ENCODE assay signal across 11 cellular contexts in genomic region chr18:58526425-58527115, GRCh38.
A peak's percentile ranks its signal among the peaks of the same experiment; 100 is the strongest.
DNase-seq lines count a peak whose midpoint lies in the region; ATAC-seq, FAIRE-seq and TF ChIP-seq lines count a peak whose summit lies in the region.
"Had no signal": no experiment of that assay in that cellular context is flagged by ENCODE, and none has a peak within 500 bp of the region (broad histone marks: within the 10 kb centered on the region; RNA-seq: fewer than 3 reads in every experiment).

No MANE protein-coding gene starts in this region.

- TF ChIP-seq EP300 in SK-N-SH (IDR thresholded peaks at IDR 0.05; ENCODE audit: borderline replicate concordance in 1 of 2, low read depth in 1 of 2, low read length in 1 of 2) (no peak), transverse colon (IDR thresholded peaks at IDR 0.05; ENCODE audit: low read depth) (no peak)

- TF ChIP-seq POLR2A in transverse colon (IDR thresholded peaks at IDR 0.05), result no peak

- no peak for TF ChIP-seq CTCF in SK-N-SH (IDR thresholded peaks at IDR 0.05)
- TF ChIP-seq CTCF in transverse colon (IDR thresholded peaks at IDR 0.05), result no peak

- H3K9ac ChIP-seq in SK-N-SH, result no peak overlapping the region

- H3K4me2 ChIP-seq in SK-N-SH, result no peak overlapping the region

- H3K4me3 ChIP-seq in SK-N-SH (ENCODE audit: low read depth in 2 of 2, low read length in 1 of 2) (no peak overlapping the region), transverse colon (no peak overlapping the region)
- H3K4me3 ChIP-seq in effector memory CD4-positive, alpha-beta T cell (ENCODE audit: insufficient read depth, low read depth, low read length, poor library complexity, severe bottlenecking), result no peak overlapping the region

- no peaks in the 10 kb centered on the region for H3K36me3 ChIP-seq in SK-N-SH (replicated peaks in 1 of 2; ENCODE audit: control insufficient read depth in 1 of 2, insufficient read depth in 2 of 2, low read length in 1 of 2)
- H3K36me3 ChIP-seq in transverse colon, result no peaks in the 10 kb centered on the region
- H3K36me3 ChIP-seq in effector memory CD4-positive, alpha-beta T cell (ENCODE audit: control insufficient read depth, insufficient read depth, low read length), result no peaks in the 10 kb centered on the region

- TF ChIP-seq RAD21 in SK-N-SH (IDR thresholded peaks at IDR 0.05; ENCODE audit: low read length), result no peak

- H3K79me2 ChIP-seq in SK-N-SH (ENCODE audit: insufficient read depth), result no peaks in the 10 kb centered on the region

- H3K27me3 ChIP-seq in SK-N-SH (ENCODE audit: insufficient read depth) (no peaks in the 10 kb centered on the region), transverse colon (no peaks in the 10 kb centered on the region)
- no peaks in the 10 kb centered on the region for H3K27me3 ChIP-seq in effector memory CD4-positive, alpha-beta T cell (replicated peaks; ENCODE audit: control insufficient read depth, insufficient read depth, low read length, poor library complexity, severe bottlenecking)

- in situ Hi-C loops in transverse colon (cut with MboI; ENCODE audit: low pct_ligation_motif_present in 1 of 4, low pct_unique_long_range_greater_than_20kb in 1 of 4, low sequenced_read_pairs in 3 of 4), result loop anchor here in 3 of 4 donors (10.0 to 25.0 kb wide), 4 partner anchors 89 to 536 kb away; partner anchors contain the start of gene MALT1 (in 1 of the 3)

- no peaks in the 10 kb centered on the region for H3K9me2 ChIP-seq in SK-N-SH

- DNase-seq in SK-N-SH, result no peak
- no peak for DNase-seq in transverse colon
- DNase-seq in SKM-1 (lab: John Stamatoyannopoulos, UW; ENCODE audit: unreplicated experiment), result no peak
- no peak for DNase-seq in effector memory CD4-positive, alpha-beta T cell
- no peak for DNase-seq in NCI-H446 treated with DMSO at 0.1 percent for 48 hours (lab: John Stamatoyannopoulos, UW)
- DNase-seq: 8988T, NCI-H1694 treated with DMSO at 0.1 percent for 48 hours had no signal

- no peak for ATAC-seq in SK-N-SH treated with all-trans-retinoic acid at 6 μM for 48 hours
- ATAC-seq in HG03159 (IDR thresholded peaks at IDR 0.05; ENCODE audit: unreplicated experiment), result peak; percentile 37

- FAIRE-seq in colon (lab: Jason Lieb, UNC), result peak; percentile 88
- FAIRE-seq: TTC549 had no signal

- CTCF ChIA-PET in SK-N-SH (lab: Yijun Ruan, JAX), result interaction anchor here (0.8 to 4.8 kb wide), 2 partner anchors 238 kb away, joined by 5 to 162 read pairs; no protein-coding TSS in a partner anchor

- no peaks in the 10 kb centered on the region for H3F3A ChIP-seq in SK-N-SH (replicated peaks; ENCODE audit: insufficient read depth)

- POLR2A ChIA-PET in SK-N-SH (lab: Yijun Ruan, JAX), result no interaction called here

- 73% methylated on average over 4 of the region's 7 CpGs for WGBS in SK-N-SH (ENCODE audit: low lambda C conversion rate)
- 58 to 60% methylated on average over 3 to 7 of the region's 7 CpGs for whole genome bisulfite sequencing in transverse colon (ENCODE audit: low coverage in 1 of 2), 2 donors

- H4K20me1 ChIP-seq in SK-N-SH (ENCODE audit: insufficient read depth), result no peaks in the 10 kb centered on the region

- H3K4me1 ChIP-seq in SK-N-SH (ENCODE audit: control insufficient read depth in 1 of 2, insufficient read depth in 2 of 2, low read depth in 1 of 2, low read length in 1 of 2) (no peaks in the 10 kb centered on the region; a peak in 1 of 4 replicates), transverse colon (peaks cover 12 to 38% (median 14%) of the 10 kb centered on the region in 4 donors)
- H3K4me1 ChIP-seq in effector memory CD4-positive, alpha-beta T cell (ENCODE audit: control insufficient read depth, insufficient read depth, low read length, poor library complexity, severe bottlenecking), result peaks cover 4% of the 10 kb centered on the region

- H2AFZ ChIP-seq in SK-N-SH (ENCODE audit: low read depth), result no peak overlapping the region

- no peaks in the 10 kb centered on the region for H3K9me3 ChIP-seq in SK-N-SH
- no peaks in the 10 kb centered on the region for H3K9me3 ChIP-seq in transverse colon
- H3K9me3 ChIP-seq in effector memory CD4-positive, alpha-beta T cell (ENCODE audit: control insufficient read depth, low read length), result no peaks in the 10 kb centered on the region

- H3K27ac ChIP-seq in SK-N-SH (ENCODE audit: low read depth in 2 of 2, low read length in 1 of 2) (no peak overlapping the region), transverse colon (peak overlapping the region; percentile 59 to 81 (median 73))
- H3K27ac ChIP-seq in effector memory CD4-positive, alpha-beta T cell (ENCODE audit: insufficient read depth, low read length, poor library complexity, severe bottlenecking), result no peak overlapping the region

- intact Hi-C loops in transverse colon (cut with DNase I; ENCODE audit: low total_unique reads), result loop anchor here (10.0 kb wide), 1 partner anchor 548 kb away; no protein-coding TSS in a partner anchor

TF ChIP-seq in SK-N-SH treated with all-trans-retinoic acid at 6 μM for 48 hours, 23 proteins besides CTCF, POLR2A, EP300 and RAD21:
- TF ChIP-seq, protein P1, sequence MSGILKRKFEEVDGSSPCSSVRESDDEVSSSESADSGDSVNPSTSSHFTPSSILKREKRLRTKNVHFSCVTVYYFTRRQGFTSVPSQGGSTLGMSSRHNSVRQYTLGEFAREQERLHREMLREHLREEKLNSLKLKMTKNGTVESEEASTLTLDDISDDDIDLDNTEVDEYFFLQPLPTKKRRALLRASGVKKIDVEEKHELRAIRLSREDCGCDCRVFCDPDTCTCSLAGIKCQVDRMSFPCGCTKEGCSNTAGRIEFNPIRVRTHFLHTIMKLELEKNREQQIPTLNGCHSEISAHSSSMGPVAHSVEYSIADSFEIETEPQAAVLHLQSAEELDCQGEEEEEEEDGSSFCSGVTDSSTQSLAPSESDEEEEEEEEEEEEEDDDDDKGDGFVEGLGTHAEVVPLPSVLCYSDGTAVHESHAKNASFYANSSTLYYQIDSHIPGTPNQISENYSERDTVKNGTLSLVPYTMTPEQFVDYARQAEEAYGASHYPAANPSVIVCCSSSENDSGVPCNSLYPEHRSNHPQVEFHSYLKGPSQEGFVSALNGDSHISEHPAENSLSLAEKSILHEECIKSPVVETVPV (CRISPR knock-in tag; IDR thresholded peaks at IDR 0.05), result no peak
- TF ChIP-seq ISL1 (CRISPR knock-in tag; IDR thresholded peaks at IDR 0.05), result peak; percentile 44; the same call in 1 of the 2 replicates
TF ChIP-seq in SK-N-SH treated with all-trans-retinoic acid at 6 μM for 48 hours: peak in this region for 1.

TF ChIP-seq in SK-N-SH, 30 proteins besides CTCF, POLR2A, EP300 and RAD21:
- no peak for TF ChIP-seq CHD2 (IDR thresholded peaks at IDR 0.05; ENCODE audit: low read length, partially characterized antibody)
- no peak for TF ChIP-seq SIN3A (IDR thresholded peaks at IDR 0.05; ENCODE audit: borderline replicate concordance, low read depth, low read length)
- no peak for TF ChIP-seq SMC3 (IDR thresholded peaks at IDR 0.05; ENCODE audit: low read depth, low read length)
- no peak for TF ChIP-seq TEAD4 (IDR thresholded peaks at IDR 0.05; ENCODE audit: borderline replicate concordance, insufficient read depth)
- no peak for TF ChIP-seq ELF1 (IDR thresholded peaks at IDR 0.05)
- TF ChIP-seq TCF12 (IDR thresholded peaks at IDR 0.05), result no peak
- TF ChIP-seq, protein P2, sequence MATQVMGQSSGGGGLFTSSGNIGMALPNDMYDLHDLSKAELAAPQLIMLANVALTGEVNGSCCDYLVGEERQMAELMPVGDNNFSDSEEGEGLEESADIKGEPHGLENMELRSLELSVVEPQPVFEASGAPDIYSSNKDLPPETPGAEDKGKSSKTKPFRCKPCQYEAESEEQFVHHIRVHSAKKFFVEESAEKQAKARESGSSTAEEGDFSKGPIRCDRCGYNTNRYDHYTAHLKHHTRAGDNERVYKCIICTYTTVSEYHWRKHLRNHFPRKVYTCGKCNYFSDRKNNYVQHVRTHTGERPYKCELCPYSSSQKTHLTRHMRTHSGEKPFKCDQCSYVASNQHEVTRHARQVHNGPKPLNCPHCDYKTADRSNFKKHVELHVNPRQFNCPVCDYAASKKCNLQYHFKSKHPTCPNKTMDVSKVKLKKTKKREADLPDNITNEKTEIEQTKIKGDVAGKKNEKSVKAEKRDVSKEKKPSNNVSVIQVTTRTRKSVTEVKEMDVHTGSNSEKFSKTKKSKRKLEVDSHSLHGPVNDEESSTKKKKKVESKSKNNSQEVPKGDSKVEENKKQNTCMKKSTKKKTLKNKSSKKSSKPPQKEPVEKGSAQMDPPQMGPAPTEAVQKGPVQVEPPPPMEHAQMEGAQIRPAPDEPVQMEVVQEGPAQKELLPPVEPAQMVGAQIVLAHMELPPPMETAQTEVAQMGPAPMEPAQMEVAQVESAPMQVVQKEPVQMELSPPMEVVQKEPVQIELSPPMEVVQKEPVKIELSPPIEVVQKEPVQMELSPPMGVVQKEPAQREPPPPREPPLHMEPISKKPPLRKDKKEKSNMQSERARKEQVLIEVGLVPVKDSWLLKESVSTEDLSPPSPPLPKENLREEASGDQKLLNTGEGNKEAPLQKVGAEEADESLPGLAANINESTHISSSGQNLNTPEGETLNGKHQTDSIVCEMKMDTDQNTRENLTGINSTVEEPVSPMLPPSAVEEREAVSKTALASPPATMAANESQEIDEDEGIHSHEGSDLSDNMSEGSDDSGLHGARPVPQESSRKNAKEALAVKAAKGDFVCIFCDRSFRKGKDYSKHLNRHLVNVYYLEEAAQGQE (IDR thresholded peaks at IDR 0.05; ENCODE audit: low read depth, low read length), result no peak
- TF ChIP-seq GATA2 (CRISPR knock-in tag; IDR thresholded peaks at IDR 0.05), result no peak
- TF ChIP-seq NRF1 (IDR thresholded peaks at IDR 0.05; ENCODE audit: low read depth, low read length), result no peak
- TF ChIP-seq, protein P3, sequence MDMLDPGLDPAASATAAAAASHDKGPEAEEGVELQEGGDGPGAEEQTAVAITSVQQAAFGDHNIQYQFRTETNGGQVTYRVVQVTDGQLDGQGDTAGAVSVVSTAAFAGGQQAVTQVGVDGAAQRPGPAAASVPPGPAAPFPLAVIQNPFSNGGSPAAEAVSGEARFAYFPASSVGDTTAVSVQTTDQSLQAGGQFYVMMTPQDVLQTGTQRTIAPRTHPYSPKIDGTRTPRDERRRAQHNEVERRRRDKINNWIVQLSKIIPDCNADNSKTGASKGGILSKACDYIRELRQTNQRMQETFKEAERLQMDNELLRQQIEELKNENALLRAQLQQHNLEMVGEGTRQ (IDR thresholded peaks at IDR 0.05; ENCODE audit: borderline replicate concordance, low read depth, low read length), result no peak
- TF ChIP-seq, protein P4, sequence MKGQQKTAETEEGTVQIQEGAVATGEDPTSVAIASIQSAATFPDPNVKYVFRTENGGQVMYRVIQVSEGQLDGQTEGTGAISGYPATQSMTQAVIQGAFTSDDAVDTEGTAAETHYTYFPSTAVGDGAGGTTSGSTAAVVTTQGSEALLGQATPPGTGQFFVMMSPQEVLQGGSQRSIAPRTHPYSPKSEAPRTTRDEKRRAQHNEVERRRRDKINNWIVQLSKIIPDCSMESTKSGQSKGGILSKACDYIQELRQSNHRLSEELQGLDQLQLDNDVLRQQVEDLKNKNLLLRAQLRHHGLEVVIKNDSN (IDR thresholded peaks at IDR 0.05; ENCODE audit: borderline replicate concordance, low read depth), result no peak
- TF ChIP-seq RFX5 (IDR thresholded peaks at IDR 0.05; ENCODE audit: low read length), result no peak

Comparison
In these comparisons a context has a peak if more than half of its experiments do, and no peak if none do; other contexts are left out.
1. H3K27ac ChIP-seq: peak in transverse colon (4 of 4); none in SK-N-SH (0 of 2) and effector memory CD4-positive, alpha-beta T cell (single experiment).